Comparison of ENCODE assay signal across 10 cellular contexts in genomic region chr9:81250041-81250440, GRCh38.
"Had no signal": no experiment of that assay in that cellular context is flagged by ENCODE, and none has a peak within 500 bp of the region (broad histone marks: within the 10 kb centered on the region; RNA-seq: fewer than 3 reads in every experiment).

No MANE protein-coding gene starts in this region.

- FAIRE-seq: H1 had no signal

- H3K36me3 ChIP-seq: HAP-1 had no signal

- H3K9me3 Mint-ChIP-seq: GM23338, HFFc6 had no signal

- H3K9me3 ChIP-seq: HAP-1 had no signal

- ATAC-seq: GM23338, HCT116 had no signal

- H3K4me2 ChIP-seq: GM23338 had no signal

- H3K4me1 ChIP-seq: HAP-1 had no signal

- H2AFZ ChIP-seq: GM23248, GM23338 had no signal

- H3K4me3 ChIP-seq: GM23248, GM23338, HAP-1 had no signal

- H3K27ac Mint-ChIP-seq: GM23338, H9, HFFc6 had no signal

- H3K4me3 Mint-ChIP-seq: GM23338, H9, HFFc6 had no signal

- DNase-seq: GM23248, GOT3, H7, H9, HCEC 1CT, HFFc6 had no signal

- H3K9ac ChIP-seq: GM23248 had no signal

- H3K27ac ChIP-seq: GM23248 had no signal
